17 cellular contexts compared by ENCODE assay signal in genomic region chr2:226446406-226447001, GRCh38.
DNase-seq lines count a peak whose midpoint lies in the region; ATAC-seq, FAIRE-seq and TF ChIP-seq lines count a peak whose summit lies in the region.
"Had no signal": no experiment of that assay in that cellular context is flagged by ENCODE, and none has a peak within 500 bp of the region (broad histone marks: within the 10 kb centered on the region; RNA-seq: fewer than 3 reads in every experiment).

No MANE protein-coding gene starts in this region.

- H3K4me1 ChIP-seq in adipocyte (ENCODE audit: control insufficient read depth, insufficient read depth, low read length) = peaks cover 17% of the 10 kb centered on the region
- peaks cover 14% of the 10 kb centered on the region for H3K4me1 ChIP-seq in psoas muscle
- H3K4me1 ChIP-seq: adrenal gland, prostate gland had no signal

- peaks cover under 1% of the 10 kb centered on the region for H3K9me3 ChIP-seq in adipocyte (ENCODE audit: control insufficient read depth, low read length)
- H3K9me3 ChIP-seq in psoas muscle = no peaks in the 10 kb centered on the region
- H3K9me3 ChIP-seq: adrenal gland, prostate gland, thyroid gland had no signal

- H3K27me3 ChIP-seq in adipocyte (replicated peaks; ENCODE audit: control insufficient read depth, insufficient read depth, low read length) = no peaks in the 10 kb centered on the region
- H3K27me3 ChIP-seq in psoas muscle (ENCODE audit: insufficient read depth in 3 of 3, low read length in 2 of 3) = no peaks in the 10 kb centered on the region
- H3K27me3 ChIP-seq: adrenal gland, thyroid gland had no signal

- H3K9ac ChIP-seq in adipocyte (ENCODE audit: low read length) = no peak overlapping the region

- no peaks in the 10 kb centered on the region for H3K36me3 ChIP-seq in adipocyte (ENCODE audit: control insufficient read depth, insufficient read depth, low read length, severe bottlenecking)
- no peaks in the 10 kb centered on the region for H3K36me3 ChIP-seq in psoas muscle (ENCODE audit: insufficient read depth in 1 of 2, low read depth in 1 of 2)
- H3K36me3 ChIP-seq: adrenal gland, prostate gland, thyroid gland had no signal

- no peak for TF ChIP-seq POLR2A in H54 (IDR thresholded peaks at IDR 0.05; ENCODE audit: low read depth, low read length)

- intact Hi-C loops in psoas muscle (cut with DNase I) = loop anchor here in 1 of 2 donors (10.0 kb wide), 1 partner anchor 348 kb away; the partner anchor contains the start of gene IRS1

- H3K27ac ChIP-seq in psoas muscle = peak overlapping the region; percentile 62
- H3K27ac ChIP-seq: adrenal gland, prostate gland, thyroid gland had no signal

- no peak for TF ChIP-seq CTCF in fibroblast of the aortic adventitia (IDR thresholded peaks at IDR 0.05; ENCODE audit: insufficient read depth, low read length)
- no peak for TF ChIP-seq CTCF in psoas muscle (IDR thresholded peaks at IDR 0.05)

- DNase-seq in H54 (ENCODE audit: insufficient read length, low spot score) = no peak
- DNase-seq in adipocyte (ENCODE audit: low read depth) = peak; percentile 75
- DNase-seq in fibroblast of the aortic adventitia (ENCODE audit: low read depth) = peak; percentile 82
- DNase-seq in psoas muscle = no peak
- no peak for DNase-seq in GM19240 (ENCODE audit: insufficient read length, low spot score)
- DNase-seq in NK-92 treated with Interleukin-12 subunit alpha and Interleukin-12 subunit beta, amount 100 ng/mL, for 24 hours (lab: John Stamatoyannopoulos, UW) = no peak
- no peak for DNase-seq in ecto neural progenitor cell (ENCODE audit: low spot score)
- DNase-seq in H4 (ENCODE audit: low spot score) = no peak
- DNase-seq: activated T-cell treated with anti-CD3 and anti-CD28 coated beads, Interleukin-2, amount 50 U/mL, for 4 hours; adrenal gland; DMS79; glutamatergic neuron; NCI-H2029 treated with DMSO at 0.1 percent for 48 hours; NCI-H748 treated with DMSO at 0.1 percent for 48 hours; stimulated activated CD4-positive, alpha-beta T cell treated with anti-CD3 and anti-CD28 coated beads, Interleukin-1b, Interleukin-23, amount 100 ng/mL, for 48 hours; thyroid gland had no signal

- peak; percentile 59 to 86 (median 77) for ATAC-seq in psoas muscle
- ATAC-seq: activated T-cell treated with anti-CD3 and anti-CD28 coated beads, Interleukin-2, amount 50 U/mL, for 4 hours had no signal

- no peak overlapping the region for H3K4me3 ChIP-seq in adipocyte (ENCODE audit: low read length)
- H3K4me3 ChIP-seq in fibroblast of the aortic adventitia (ENCODE audit: low read depth, low read length) = no peak overlapping the region
- H3K4me3 ChIP-seq in psoas muscle = no peak overlapping the region
- H3K4me3 ChIP-seq: adrenal gland, prostate gland, thyroid gland had no signal

- 8 to 19% (median 18%) methylated on average over 3 of the region's 3 CpGs for WGBS in psoas muscle, 3 donors

- peak; percentile 57 for FAIRE-seq in H54 (lab: Jason Lieb, UNC)

Comparison
In these comparisons a context has a peak if more than half of its experiments do, and no peak if none do; other contexts are left out.
1. DNase-seq: peak in adipocyte (single experiment) and fibroblast of the aortic adventitia (single experiment); none in H54 (single experiment), psoas muscle (0 of 2), GM19240 (single experiment), NK-92 treated with Interleukin-12 subunit alpha and Interleukin-12 subunit beta, amount 100 ng/mL, for 24 hours (single experiment), ecto neural progenitor cell (single experiment) and H4 (single experiment).